In the genomic region with DNA sequence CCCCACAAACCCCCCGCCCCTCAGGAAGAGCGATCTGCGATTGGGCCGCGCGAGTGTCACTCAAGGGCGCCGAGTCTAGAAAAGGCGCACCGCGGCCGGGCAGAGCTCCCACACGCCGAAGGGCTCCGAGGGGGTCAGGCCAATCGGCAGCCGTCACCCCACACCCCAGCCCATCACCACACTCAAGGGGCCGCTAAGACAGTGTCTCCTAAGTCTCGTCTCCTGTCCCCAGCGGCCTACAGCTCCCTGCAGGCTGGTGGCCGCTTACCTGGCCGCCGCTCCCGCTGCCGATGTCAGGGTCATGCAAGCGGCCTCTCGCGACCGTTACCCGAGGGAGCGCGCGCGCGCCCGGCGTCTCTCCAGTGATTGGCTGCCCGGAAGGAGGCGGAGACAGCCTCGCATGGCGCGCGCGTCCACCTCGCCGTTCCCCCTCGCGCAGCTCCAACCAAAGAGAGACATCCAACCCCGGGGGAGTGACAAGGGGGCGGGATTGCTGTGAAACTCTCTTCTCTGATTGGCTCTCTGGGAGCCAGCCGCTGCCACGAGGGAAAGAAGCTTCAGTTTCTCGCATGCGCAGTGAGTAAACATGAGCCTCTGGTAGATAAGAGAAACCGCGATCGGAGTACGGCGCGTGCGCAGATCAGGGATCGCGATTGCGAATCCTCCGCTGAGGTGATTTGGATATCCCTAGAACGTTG, we compare ENCODE assay signal across 8 cellular contexts. TPM values are rescaled to one million over a fixed set of nuclear protein-coding genes. Genes with fewer than 3 reads are reported as not detected.
DNase-seq lines count a peak whose midpoint lies in the region; ATAC-seq lines count a peak whose summit lies in the region.

A gene with protein sequence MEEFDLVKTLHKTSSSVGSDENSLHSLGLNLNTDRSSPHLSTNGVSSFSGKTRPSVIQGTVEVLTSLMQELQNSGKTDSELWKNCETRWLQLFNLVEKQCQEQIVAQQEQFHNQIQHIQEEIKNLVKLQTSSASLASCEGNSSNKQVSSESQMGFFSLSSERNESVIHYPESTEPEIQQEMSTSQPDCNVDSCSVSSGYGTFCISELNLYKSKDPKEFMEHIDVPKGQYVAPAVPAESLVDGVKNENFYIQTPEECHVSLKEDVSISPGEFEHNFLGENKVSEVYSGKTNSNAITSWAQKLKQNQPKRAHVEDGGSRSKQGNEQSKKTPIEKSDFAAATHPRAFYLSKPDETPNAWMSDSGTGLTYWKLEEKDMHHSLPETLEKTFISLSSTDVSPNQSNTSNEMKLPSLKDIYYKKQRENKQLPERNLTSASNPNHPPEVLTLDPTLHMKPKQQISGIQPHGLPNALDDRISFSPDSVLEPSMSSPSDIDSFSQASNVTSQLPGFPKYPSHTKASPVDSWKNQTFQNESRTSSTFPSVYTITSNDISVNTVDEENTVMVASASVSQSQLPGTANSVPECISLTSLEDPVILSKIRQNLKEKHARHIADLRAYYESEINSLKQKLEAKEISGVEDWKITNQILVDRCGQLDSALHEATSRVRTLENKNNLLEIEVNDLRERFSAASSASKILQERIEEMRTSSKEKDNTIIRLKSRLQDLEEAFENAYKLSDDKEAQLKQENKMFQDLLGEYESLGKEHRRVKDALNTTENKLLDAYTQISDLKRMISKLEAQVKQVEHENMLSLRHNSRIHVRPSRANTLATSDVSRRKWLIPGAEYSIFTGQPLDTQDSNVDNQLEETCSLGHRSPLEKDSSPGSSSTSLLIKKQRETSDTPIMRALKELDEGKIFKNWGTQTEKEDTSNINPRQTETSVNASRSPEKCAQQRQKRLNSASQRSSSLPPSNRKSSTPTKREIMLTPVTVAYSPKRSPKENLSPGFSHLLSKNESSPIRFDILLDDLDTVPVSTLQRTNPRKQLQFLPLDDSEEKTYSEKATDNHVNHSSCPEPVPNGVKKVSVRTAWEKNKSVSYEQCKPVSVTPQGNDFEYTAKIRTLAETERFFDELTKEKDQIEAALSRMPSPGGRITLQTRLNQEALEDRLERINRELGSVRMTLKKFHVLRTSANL (minus strand): TSS at position 335 of the 698 bp plus-strand sequence. CDS start 2,777 bp downstream, outside the sequence.
A gene (plus strand): TSS at position 630 of the 698 bp plus-strand sequence. CDS start 20,239 bp downstream, outside the sequence.

- DNase-seq in CD8-positive, alpha-beta memory T cell = peak; percentile 97 to 100 (median 100)
- DNase-seq in HS-5 (ENCODE audit: low read depth) = peak; percentile 98
- DNase-seq in NK-92 treated with Interleukin-12 subunit alpha and Interleukin-12 subunit beta, amount 100 ng/mL, for 24 hours (lab: John Stamatoyannopoulos, UW) = peak; percentile 98
- peak; percentile 98 for DNase-seq in activated CD8-positive, alpha-beta memory T cell treated with anti-CD3 and anti-CD28 coated beads for 24 hours
- peak; percentile 98 for DNase-seq in effector CD8-positive, alpha-beta T cell (lab: John Stamatoyannopoulos, UW)
- peak; percentile 100 for DNase-seq in lung microvascular endothelial cell (ENCODE audit: low read depth in 2 of 2)
- DNase-seq in stimulated activated CD4-positive, alpha-beta T cell treated with anti-CD3 and anti-CD28 coated beads, TNF-alpha, amount 100 ng/mL, for 48 hours (ENCODE audit: low read depth in 3 of 3) = peak; percentile 96 to 99 (median 97)

- peaks cover 0 to 2% (median 0%) of the 10 kb centered on the region in 5 donors for H3K9me3 Mint-ChIP-seq in CD8-positive, alpha-beta memory T cell

- H3K27ac Mint-ChIP-seq in CD8-positive, alpha-beta memory T cell = peak within 1 kb of the TSS; percentile 93 to 99 (median 98)

- no peaks in the 10 kb centered on the region for H3K27me3 ChIP-seq in CD8-positive, alpha-beta memory T cell (ENCODE audit: insufficient read depth, low read length, poor library complexity, severe bottlenecking)

- ATAC-seq in GM19468 (IDR thresholded peaks at IDR 0.05; ENCODE audit: extremely low read depth, unreplicated experiment) = peak; percentile 69

- H3K9me3 ChIP-seq in CD8-positive, alpha-beta memory T cell (ENCODE audit: low read length) = no peaks in the 10 kb centered on the region

- H3K36me3 Mint-ChIP-seq in CD8-positive, alpha-beta memory T cell = peaks cover 0 to 38% (median 0%) of the 10 kb centered on the region in 3 donors

- H3K27ac ChIP-seq in CD8-positive, alpha-beta memory T cell (ENCODE audit: low read depth, low read length) = peak within 1 kb of the TSS; percentile 91

- POLR2A ChIA-PET in CD8-positive, alpha-beta memory T cell (lab: Charles Lee) = interaction anchor here (0.5 to 3.4 kb wide), 30 partner anchors 10 to 1691 kb away, joined by 3 to 69 read pairs (median 6); a partner anchor contains a TSS

- peaks cover 0 to 2% of the 10 kb centered on the region in 2 donors for H3K27me3 Mint-ChIP-seq in CD8-positive, alpha-beta memory T cell

- H3K36me3 ChIP-seq in CD8-positive, alpha-beta memory T cell (ENCODE audit: insufficient read depth, low read length) = no peaks in the 10 kb centered on the region

- peak within 1 kb of the TSS; percentile 92 to 100 (median 99) for H3K4me3 Mint-ChIP-seq in CD8-positive, alpha-beta memory T cell

- H3K4me1 Mint-ChIP-seq in CD8-positive, alpha-beta memory T cell = peaks cover 62 to 90% (median 89%) of the 10 kb centered on the region in 3 donors

- CTCF ChIA-PET in CD8-positive, alpha-beta memory T cell (lab: Charles Lee) = interaction anchor here (0.7 to 11.9 kb wide), 11 partner anchors 9 to 439 kb away, joined by 3 to 113 read pairs (median 4); no protein-coding TSS in a partner anchor

- peak within 1 kb of the TSS; percentile 91 for H3K4me3 ChIP-seq in CD8-positive, alpha-beta memory T cell (ENCODE audit: low read length)

- H3K4me1 ChIP-seq in CD8-positive, alpha-beta memory T cell (ENCODE audit: insufficient read depth, low read length) = peaks cover 78% of the 10 kb centered on the region

RNA-seq across cellular contexts. Expression of the first gene that starts in this region (rescaled TPM):
- 10 to 100 TPM; 67.3 to 74.8 TPM for total RNA-seq in CD8-positive, alpha-beta memory T cell
- 31.0 TPM for polyA plus RNA-seq in CD8-positive, alpha-beta memory T cell
- 27.7 and 27.8 TPM in 2 replicates for total RNA-seq in lung microvascular endothelial cell

RNA-seq across cellular contexts. Expression of the second gene that starts in this region (rescaled TPM):
- total RNA-seq in CD8-positive, alpha-beta memory T cell = 10 to 100 TPM; 26.6 TPM
- 51.4 TPM for polyA plus RNA-seq in CD8-positive, alpha-beta memory T cell
- total RNA-seq in lung microvascular endothelial cell = 7.4 and 7.7 TPM in 2 replicates

Comparison
In these comparisons a context has a peak if more than half of its experiments do, and no peak if none do; other contexts are left out.
1. Peak in every context shown above with its lines: DNase-seq, ATAC-seq, H3K4me3 ChIP-seq and H3K27ac ChIP-seq.